8 cellular contexts compared by ENCODE assay signal in genomic region chr3:160225181-160226025, GRCh38. TPM values are rescaled to one million over a fixed set of nuclear protein-coding genes. Genes with fewer than 3 reads are reported as not detected.
DNase-seq lines count a peak whose midpoint lies in the region; ATAC-seq, FAIRE-seq and TF ChIP-seq lines count a peak whose summit lies in the region.

TSS of gene C3orf80 (plus strand) at chr3:160225422. CDS start at chr3:160225636, 214 bp downstream.

- H3K27ac ChIP-seq in PC-3 (ENCODE audit: low read length): no peak within 1 kb of the TSS
- no peak within 1 kb of the TSS for H3K27ac ChIP-seq in pancreas

- no peaks in the 10 kb centered on the region for H4K20me1 ChIP-seq in PC-3 (ENCODE audit: low read length)

- no peaks in the 10 kb centered on the region for H3K79me2 ChIP-seq in PC-3 (ENCODE audit: low read length)

- peak within 1 kb of the TSS; percentile 85 for H2AFZ ChIP-seq in PC-3 (ENCODE audit: low read length)

- H3K4me3 Mint-ChIP-seq in activated naive CD4-positive, alpha-beta T cell treated with anti-CD3 and anti-CD28 coated beads, Interleukin-2, amount 10 ng/mL, durations not matched to agents 7 days and 5 days: peak within 1 kb of the TSS; percentile 75

- H3K27me3 ChIP-seq in PC-3 (ENCODE audit: low read length) (peaks cover 21% of the 10 kb centered on the region), pancreas (peaks cover 0 to 33% (median 17%) of the 10 kb centered on the region in 4 donors)

- H3K27me3 Mint-ChIP-seq in activated naive CD4-positive, alpha-beta T cell treated with anti-CD3 and anti-CD28 coated beads, Interleukin-2, amount 10 ng/mL, durations not matched to agents 7 days and 5 days: peaks cover 72% of the 10 kb centered on the region

- H3K36me3 Mint-ChIP-seq in activated naive CD4-positive, alpha-beta T cell treated with anti-CD3 and anti-CD28 coated beads, Interleukin-2, amount 10 ng/mL, durations not matched to agents 7 days and 5 days: no peaks in the 10 kb centered on the region

- H3K4me2 ChIP-seq in PC-3 (ENCODE audit: low read length): peak within 1 kb of the TSS; percentile 93

- H3F3A ChIP-seq in PC-3 (ENCODE audit: low read length, unreplicated experiment): no peaks in the 10 kb centered on the region

- no peak for FAIRE-seq in pancreas (lab: Jason Lieb, UNC)

- H3K9me3 ChIP-seq in PC-3 (ENCODE audit: low read length): no peaks in the 10 kb centered on the region
- no peaks in the 10 kb centered on the region for H3K9me3 ChIP-seq in pancreas

- H3K4me3 ChIP-seq in PC-3 (ENCODE audit: low read length): peak within 1 kb of the TSS; percentile 74
- H3K4me3 ChIP-seq in pancreas: peak within 1 kb of the TSS; percentile 18 to 60 (median 48)

- peaks cover 18% of the 10 kb centered on the region for H3K4me1 Mint-ChIP-seq in activated naive CD4-positive, alpha-beta T cell treated with anti-CD3 and anti-CD28 coated beads, Interleukin-2, amount 10 ng/mL, durations not matched to agents 7 days and 5 days

- TF ChIP-seq CTCF in PC-3 (conservative IDR thresholded peaks at IDR 0.05; ENCODE audit: low read depth, low read length) (peak; percentile 37; the same call in 1 of the 2 replicates), pancreas (IDR thresholded peaks at IDR 0.05) (no peak)

- POLR2A ChIA-PET in PC-3 (lab: Charles Lee; ENCODE audit: unreplicated experiment): no interaction called here

- 0 to 1% methylated on average over 86 to 103 of the region's 103 CpGs for WGBS in pancreas, 2 donors

- DNase-seq in EL (peak; percentile 60), HT-29 (ENCODE audit: low spot score) (peak; percentile 46), PC-3 (peak; percentile 52), Right ventricle myocardium superior (peak; percentile 66), pancreas (peak; percentile 33 to 85 (median 51)), NCI-H1048 (lab: John Stamatoyannopoulos, UW) (no peak)
- DNase-seq in activated naive CD4-positive, alpha-beta T cell treated with anti-CD3 and anti-CD28 coated beads, Interleukin-2, amount 10 ng/mL, durations not matched to agents 7 days and 5 days: peak; percentile 65

- no peaks in the 10 kb centered on the region for H3K9me2 ChIP-seq in PC-3 (replicated peaks; ENCODE audit: low read length)

- H3K27ac Mint-ChIP-seq in activated naive CD4-positive, alpha-beta T cell treated with anti-CD3 and anti-CD28 coated beads, Interleukin-2, amount 10 ng/mL, durations not matched to agents 7 days and 5 days: no peak within 1 kb of the TSS

- H3K36me3 ChIP-seq in PC-3 (ENCODE audit: low read depth, low read length) (no peaks in the 10 kb centered on the region), pancreas (no peaks in the 10 kb centered on the region)

- CTCF ChIA-PET in PC-3 (lab: Charles Lee): interaction anchor here (0.6 kb wide), 1 partner anchor 62 kb away, joined by 3 read pairs; no protein-coding TSS in a partner anchor
- CTCF ChIA-PET in activated naive CD4-positive, alpha-beta T cell treated with anti-CD3 and anti-CD28 coated beads, Interleukin-2, amount 10 ng/mL, durations not matched to agents 7 days and 5 days (lab: Charles Lee): interaction anchor here (0.7 to 2.1 kb wide), 3 partner anchors 8 to 235 kb away, joined by 4 to 5 read pairs (median 4); no protein-coding TSS in a partner anchor

- H3K9ac ChIP-seq in PC-3 (ENCODE audit: low read length): peak within 1 kb of the TSS; percentile 24; the same call in 1 of the 2 replicates

- H3K9me3 Mint-ChIP-seq in activated naive CD4-positive, alpha-beta T cell treated with anti-CD3 and anti-CD28 coated beads, Interleukin-2, amount 10 ng/mL, durations not matched to agents 7 days and 5 days: no peaks in the 10 kb centered on the region

- ATAC-seq in GM21526 (IDR thresholded peaks at IDR 0.05; ENCODE audit: low FRiP score, unreplicated experiment) (peak; percentile 79), PC-3 (peak; percentile 85), Right ventricle myocardium superior (ENCODE audit: poor library complexity) (peak; percentile 93), pancreas (peak; percentile 82 to 89 (median 87))

- intact Hi-C loops in PC-3 (cut with micrococcal nuclease): loop anchor here (5.0 to 10.0 kb wide), 2 partner anchors 117 to 189 kb away; no protein-coding TSS in a partner anchor
- intact Hi-C loops in Right ventricle myocardium superior (cut with DNase I): no loop called here
- intact Hi-C loops in pancreas (cut with DNase I): no loop called here

- no TSS peak for BruUV-seq in PC-3 (replicated peaks; lab: Mats Ljungman, UMichigan)

- peaks cover 5% of the 10 kb centered on the region; the same call in 1 of the 2 replicates for H3K4me1 ChIP-seq in PC-3 (ENCODE audit: insufficient read depth, low read length)
- peaks cover 5 to 14% (median 10%) of the 10 kb centered on the region in 3 donors for H3K4me1 ChIP-seq in pancreas

RNA-seq across cellular contexts. Expression of gene C3orf80, which starts in this region (rescaled TPM):
- total RNA-seq in HT-29 (2014; rRNA removed; shearing (Covaris generic)): not detected in 2 replicates
- total RNA-seq in PC-3 (2014; rRNA removed): 0.33 and 0.46 TPM in 2 replicates
- total RNA-seq in Right ventricle myocardium superior: not detected
- total RNA-seq in pancreas: under 1 TPM; 0.09 to 0.76 (median 0.25) TPM
- 1 to 10 TPM in 1 of 2 donors, under 1 TPM in 1; 0.23 to 2.0 TPM for polyA plus RNA-seq in pancreas

Comparison
In these comparisons a context has a peak if more than half of its experiments do, and no peak if none do; other contexts are left out.
1. Peak in DNase-seq in HT-29; RNA of the gene not detected or under 1 TPM.
2. Peak in DNase-seq, ATAC-seq, H3K4me3 ChIP-seq, H3K9ac ChIP-seq and H3K4me2 ChIP-seq in PC-3; RNA of the gene not detected or under 1 TPM.
3. Peak in DNase-seq and ATAC-seq in Right ventricle myocardium superior; RNA of the gene not detected or under 1 TPM.